Comparison of ENCODE assay signal across 2 cellular contexts in the genomic region with DNA sequence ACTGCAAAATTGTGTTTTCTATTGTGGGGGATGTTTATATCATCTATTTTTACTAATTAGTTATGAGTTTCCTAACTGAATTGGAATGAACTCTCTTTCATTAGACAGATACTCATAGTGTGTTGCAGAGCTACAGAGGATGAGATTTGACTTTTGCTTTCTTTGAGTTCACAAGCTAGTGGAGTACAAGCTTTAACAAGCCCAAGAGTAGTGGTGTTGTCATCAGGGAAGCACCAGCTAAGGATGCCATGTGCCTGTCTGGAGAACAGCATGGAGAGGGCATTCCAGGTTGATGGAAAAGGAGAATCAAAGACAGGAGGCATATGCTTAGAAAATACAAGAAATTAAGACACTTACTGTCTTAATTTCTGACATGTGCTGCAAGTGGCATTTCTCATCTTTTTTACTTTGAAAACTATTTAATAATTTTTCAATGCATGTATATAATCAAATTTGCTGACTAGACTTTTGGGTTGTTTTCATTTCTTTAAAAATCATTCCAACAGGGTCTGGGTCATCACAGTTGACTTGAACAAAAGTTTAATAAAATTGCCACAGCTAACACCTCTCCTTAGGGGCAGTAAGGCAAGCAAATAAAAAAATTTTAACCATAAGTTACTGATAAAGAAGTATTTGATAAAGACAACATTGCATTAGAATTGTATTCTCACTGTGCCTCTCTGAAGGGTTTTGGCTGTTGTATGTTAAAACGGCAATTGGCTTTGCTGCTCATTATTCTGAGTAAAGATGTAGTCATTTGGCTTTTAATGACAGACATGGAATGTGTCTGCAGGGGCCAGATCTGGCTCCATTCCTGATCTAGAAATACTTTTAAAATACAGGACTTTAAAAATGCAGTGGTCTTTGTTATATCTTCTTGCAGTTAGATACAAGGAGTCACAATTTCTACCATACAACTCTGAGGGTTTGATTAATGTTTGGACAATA.
TF ChIP-seq lines count a peak whose summit lies in the region.

No MANE protein-coding gene starts in this region.

TF ChIP-seq in IMR-90, 13 proteins besides CTCF, POLR2A, EP300 and RAD21:
- no peak for TF ChIP-seq MXI1 (IDR thresholded peaks at IDR 0.05; ENCODE audit: borderline replicate concordance, low read depth, low read length)
- peak; percentile 78 for TF ChIP-seq MAFK (IDR thresholded peaks at IDR 0.05; ENCODE audit: low read depth, low read length)

TF ChIP-seq in K562, 482 proteins besides CTCF, POLR2A, EP300 and RAD21:
- TF ChIP-seq KDM5B (IDR thresholded peaks at IDR 0.05; ENCODE audit: insufficient replicate concordance, low read depth, low read length): no peak
- TF ChIP-seq MAFF (IDR thresholded peaks at IDR 0.05; ENCODE audit: low read length): peak; percentile 24
- TF ChIP-seq ZNF316 (IDR thresholded peaks at IDR 0.05): peak; percentile 31; the same call in 1 of the 2 replicates
